ENCODE assay signal across 1 cellular context in the genomic region with DNA sequence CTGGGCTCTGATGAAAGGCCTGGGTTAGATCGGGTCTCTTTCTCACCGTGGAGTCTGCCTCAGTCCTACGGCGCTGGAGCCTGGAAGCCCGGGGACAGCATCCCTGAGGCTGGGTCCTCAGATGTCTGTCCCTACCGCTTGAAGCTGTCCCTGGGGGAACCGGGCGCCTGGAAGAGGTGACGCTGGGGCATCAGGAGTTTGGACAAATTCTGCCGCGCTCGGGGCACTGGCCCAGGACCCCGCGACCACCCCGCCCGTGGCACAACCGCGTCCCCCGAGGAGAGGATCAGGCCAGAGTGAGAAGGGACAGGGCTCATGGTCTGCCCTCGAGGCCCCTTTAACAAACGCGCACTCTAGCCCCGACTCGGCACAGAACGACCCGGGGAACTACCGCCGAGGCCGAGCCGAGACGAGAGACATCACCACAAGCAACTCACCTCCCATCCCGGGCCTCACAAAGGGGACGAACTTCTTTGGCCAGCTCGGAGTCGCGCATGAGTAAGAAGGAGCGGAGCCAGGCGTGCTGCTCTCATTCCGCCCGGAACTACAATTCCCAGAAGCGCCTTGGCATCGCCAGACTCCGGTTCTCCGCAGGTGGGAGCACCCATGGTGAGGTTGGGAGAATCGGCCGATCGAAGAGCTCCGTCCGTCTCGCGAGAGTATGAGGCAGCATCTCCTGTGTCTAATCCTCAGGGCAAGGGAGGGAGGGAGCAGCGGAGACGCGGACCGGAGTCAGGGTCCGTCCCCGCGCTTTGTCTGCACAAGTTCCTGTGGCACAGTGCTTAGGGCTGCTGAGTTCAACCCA.
A peak's percentile ranks its signal among the peaks of the same experiment; 100 is the strongest.
TF ChIP-seq lines count a peak whose summit lies in the region.
"Not testable (repeated sequence)": the region's sequence is repeated elsewhere in the genome, so short reads cannot be mapped to it uniquely, and the experiment has no call there.

A gene (minus strand): TSS at position 548 of the 805 bp plus-strand sequence. CDS start 663 bp downstream, outside the sequence.

TF ChIP-seq in HepG2, 621 proteins besides CTCF, POLR2A, EP300 and RAD21:
- TF ChIP-seq, protein P1, sequence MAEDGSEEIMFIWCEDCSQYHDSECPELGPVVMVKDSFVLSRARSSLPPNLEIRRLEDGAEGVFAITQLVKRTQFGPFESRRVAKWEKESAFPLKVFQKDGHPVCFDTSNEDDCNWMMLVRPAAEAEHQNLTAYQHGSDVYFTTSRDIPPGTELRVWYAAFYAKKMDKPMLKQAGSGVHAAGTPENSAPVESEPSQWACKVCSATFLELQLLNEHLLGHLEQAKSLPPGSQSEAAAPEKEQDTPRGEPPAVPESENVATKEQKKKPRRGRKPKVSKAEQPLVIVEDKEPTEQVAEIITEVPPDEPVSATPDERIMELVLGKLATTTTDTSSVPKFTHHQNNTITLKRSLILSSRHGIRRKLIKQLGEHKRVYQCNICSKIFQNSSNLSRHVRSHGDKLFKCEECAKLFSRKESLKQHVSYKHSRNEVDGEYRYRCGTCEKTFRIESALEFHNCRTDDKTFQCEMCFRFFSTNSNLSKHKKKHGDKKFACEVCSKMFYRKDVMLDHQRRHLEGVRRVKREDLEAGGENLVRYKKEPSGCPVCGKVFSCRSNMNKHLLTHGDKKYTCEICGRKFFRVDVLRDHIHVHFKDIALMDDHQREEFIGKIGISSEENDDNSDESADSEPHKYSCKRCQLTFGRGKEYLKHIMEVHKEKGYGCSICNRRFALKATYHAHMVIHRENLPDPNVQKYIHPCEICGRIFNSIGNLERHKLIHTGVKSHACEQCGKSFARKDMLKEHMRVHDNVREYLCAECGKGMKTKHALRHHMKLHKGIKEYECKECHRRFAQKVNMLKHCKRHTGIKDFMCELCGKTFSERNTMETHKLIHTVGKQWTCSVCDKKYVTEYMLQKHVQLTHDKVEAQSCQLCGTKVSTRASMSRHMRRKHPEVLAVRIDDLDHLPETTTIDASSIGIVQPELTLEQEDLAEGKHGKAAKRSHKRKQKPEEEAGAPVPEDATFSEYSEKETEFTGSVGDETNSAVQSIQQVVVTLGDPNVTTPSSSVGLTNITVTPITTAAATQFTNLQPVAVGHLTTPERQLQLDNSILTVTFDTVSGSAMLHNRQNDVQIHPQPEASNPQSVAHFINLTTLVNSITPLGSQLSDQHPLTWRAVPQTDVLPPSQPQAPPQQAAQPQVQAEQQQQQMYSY (CRISPR knock-in tag; IDR thresholded peaks at IDR 0.05), result peak; percentile 78
- TF ChIP-seq ZNF143 (CRISPR knock-in tag; IDR thresholded peaks at IDR 0.05), result peak; percentile 88
- not testable (repeated sequence) for TF ChIP-seq CREB1 (IDR thresholded peaks at IDR 0.05); GABPA (IDR thresholded peaks at IDR 0.05; ENCODE audit: low read depth, low read length)
- TF ChIP-seq CREB1 (CRISPR knock-in tag; IDR thresholded peaks at IDR 0.05), result peak; percentile 26; the same call in 1 of the 2 replicates
- TF ChIP-seq PHF8 (CRISPR knock-in tag; IDR thresholded peaks at IDR 0.05), result peak; percentile 54; the same call in 1 of the 2 replicates
- peak; percentile 19 for TF ChIP-seq HNRNPLL (IDR thresholded peaks at IDR 0.05; ENCODE audit: low read depth, low read length, poor library complexity, severe bottlenecking)
- TF ChIP-seq ELF3 (CRISPR knock-in tag; IDR thresholded peaks at IDR 0.05), result 0 out of 2 replicates have a peak, but pooled peaks have one; percentile 21
- TF ChIP-seq HCFC1 (IDR thresholded peaks at IDR 0.05; ENCODE audit: low read depth, low read length), result peak; percentile 71
- 0 out of 2 replicates have a peak, but pooled peaks have one; percentile 18 for TF ChIP-seq SUZ12 (IDR thresholded peaks at IDR 0.05; ENCODE audit: low read depth, low read length)
- TF ChIP-seq ZFY (CRISPR knock-in tag; IDR thresholded peaks at IDR 0.05), result peak; percentile 59
- TF ChIP-seq GATAD1 (CRISPR knock-in tag; IDR thresholded peaks at IDR 0.05), result peak; percentile 41; the same call in 1 of the 2 replicates
- TF ChIP-seq ZNF441 (CRISPR knock-in tag; IDR thresholded peaks at IDR 0.05; ENCODE audit: borderline replicate concordance), result peak; percentile 21; the same call in 1 of the 2 replicates
- peak; percentile 89 for TF ChIP-seq ZNF263 (CRISPR knock-in tag; IDR thresholded peaks at IDR 0.05)
- TF ChIP-seq CHD2 (IDR thresholded peaks at IDR 0.05; ENCODE audit: low read depth, low read length), result peak; percentile 90
- TF ChIP-seq ZFX (CRISPR knock-in tag; IDR thresholded peaks at IDR 0.05; ENCODE audit: low read depth), result peak; percentile 64
- TF ChIP-seq, protein P2, sequence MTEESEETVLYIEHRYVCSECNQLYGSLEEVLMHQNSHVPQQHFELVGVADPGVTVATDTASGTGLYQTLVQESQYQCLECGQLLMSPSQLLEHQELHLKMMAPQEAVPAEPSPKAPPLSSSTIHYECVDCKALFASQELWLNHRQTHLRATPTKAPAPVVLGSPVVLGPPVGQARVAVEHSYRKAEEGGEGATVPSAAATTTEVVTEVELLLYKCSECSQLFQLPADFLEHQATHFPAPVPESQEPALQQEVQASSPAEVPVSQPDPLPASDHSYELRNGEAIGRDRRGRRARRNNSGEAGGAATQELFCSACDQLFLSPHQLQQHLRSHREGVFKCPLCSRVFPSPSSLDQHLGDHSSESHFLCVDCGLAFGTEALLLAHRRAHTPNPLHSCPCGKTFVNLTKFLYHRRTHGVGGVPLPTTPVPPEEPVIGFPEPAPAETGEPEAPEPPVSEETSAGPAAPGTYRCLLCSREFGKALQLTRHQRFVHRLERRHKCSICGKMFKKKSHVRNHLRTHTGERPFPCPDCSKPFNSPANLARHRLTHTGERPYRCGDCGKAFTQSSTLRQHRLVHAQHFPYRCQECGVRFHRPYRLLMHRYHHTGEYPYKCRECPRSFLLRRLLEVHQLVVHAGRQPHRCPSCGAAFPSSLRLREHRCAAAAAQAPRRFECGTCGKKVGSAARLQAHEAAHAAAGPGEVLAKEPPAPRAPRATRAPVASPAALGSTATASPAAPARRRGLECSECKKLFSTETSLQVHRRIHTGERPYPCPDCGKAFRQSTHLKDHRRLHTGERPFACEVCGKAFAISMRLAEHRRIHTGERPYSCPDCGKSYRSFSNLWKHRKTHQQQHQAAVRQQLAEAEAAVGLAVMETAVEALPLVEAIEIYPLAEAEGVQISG (CRISPR knock-in tag; IDR thresholded peaks at IDR 0.05), result 0 out of 2 replicates have a peak, but pooled peaks have one; percentile 21
- peak; percentile 66; the same call in 1 of the 2 replicates for TF ChIP-seq GABPA (CRISPR knock-in tag; IDR thresholded peaks at IDR 0.05; ENCODE audit: low read depth)
- TF ChIP-seq GABPB1 (CRISPR knock-in tag; IDR thresholded peaks at IDR 0.05), result peak; percentile 69
- TF ChIP-seq ZNF777 (CRISPR knock-in tag; IDR thresholded peaks at IDR 0.05), result peak; percentile 49; the same call in 1 of the 2 replicates
- TF ChIP-seq, protein P3, sequence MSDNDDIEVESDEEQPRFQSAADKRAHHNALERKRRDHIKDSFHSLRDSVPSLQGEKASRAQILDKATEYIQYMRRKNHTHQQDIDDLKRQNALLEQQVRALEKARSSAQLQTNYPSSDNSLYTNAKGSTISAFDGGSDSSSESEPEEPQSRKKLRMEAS (IDR thresholded peaks at IDR 0.05), result peak; percentile 19; the same call in 1 of the 2 replicates
- TF ChIP-seq, protein P4, sequence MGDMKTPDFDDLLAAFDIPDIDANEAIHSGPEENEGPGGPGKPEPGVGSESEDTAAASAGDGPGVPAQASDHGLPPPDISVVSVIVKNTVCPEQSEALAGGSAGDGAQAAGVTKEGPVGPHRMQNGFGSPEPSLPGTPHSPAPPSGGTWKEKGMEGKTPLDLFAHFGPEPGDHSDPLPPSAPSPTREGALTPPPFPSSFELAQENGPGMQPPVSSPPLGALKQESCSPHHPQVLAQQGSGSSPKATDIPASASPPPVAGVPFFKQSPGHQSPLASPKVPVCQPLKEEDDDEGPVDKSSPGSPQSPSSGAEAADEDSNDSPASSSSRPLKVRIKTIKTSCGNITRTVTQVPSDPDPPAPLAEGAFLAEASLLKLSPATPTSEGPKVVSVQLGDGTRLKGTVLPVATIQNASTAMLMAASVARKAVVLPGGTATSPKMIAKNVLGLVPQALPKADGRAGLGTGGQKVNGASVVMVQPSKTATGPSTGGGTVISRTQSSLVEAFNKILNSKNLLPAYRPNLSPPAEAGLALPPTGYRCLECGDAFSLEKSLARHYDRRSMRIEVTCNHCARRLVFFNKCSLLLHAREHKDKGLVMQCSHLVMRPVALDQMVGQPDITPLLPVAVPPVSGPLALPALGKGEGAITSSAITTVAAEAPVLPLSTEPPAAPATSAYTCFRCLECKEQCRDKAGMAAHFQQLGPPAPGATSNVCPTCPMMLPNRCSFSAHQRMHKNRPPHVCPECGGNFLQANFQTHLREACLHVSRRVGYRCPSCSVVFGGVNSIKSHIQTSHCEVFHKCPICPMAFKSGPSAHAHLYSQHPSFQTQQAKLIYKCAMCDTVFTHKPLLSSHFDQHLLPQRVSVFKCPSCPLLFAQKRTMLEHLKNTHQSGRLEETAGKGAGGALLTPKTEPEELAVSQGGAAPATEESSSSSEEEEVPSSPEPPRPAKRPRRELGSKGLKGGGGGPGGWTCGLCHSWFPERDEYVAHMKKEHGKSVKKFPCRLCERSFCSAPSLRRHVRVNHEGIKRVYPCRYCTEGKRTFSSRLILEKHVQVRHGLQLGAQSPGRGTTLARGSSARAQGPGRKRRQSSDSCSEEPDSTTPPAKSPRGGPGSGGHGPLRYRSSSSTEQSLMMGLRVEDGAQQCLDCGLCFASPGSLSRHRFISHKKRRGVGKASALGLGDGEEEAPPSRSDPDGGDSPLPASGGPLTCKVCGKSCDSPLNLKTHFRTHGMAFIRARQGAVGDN (CRISPR knock-in tag; IDR thresholded peaks at IDR 0.05), result peak; percentile 49
- TF ChIP-seq THAP11 (CRISPR knock-in tag; IDR thresholded peaks at IDR 0.05), result peak; percentile 97
- 0 out of 2 replicates have a peak, but pooled peaks have one; percentile 29 for TF ChIP-seq SALL1 (CRISPR knock-in tag; IDR thresholded peaks at IDR 0.05)
- TF ChIP-seq SAP130 (CRISPR knock-in tag; IDR thresholded peaks at IDR 0.05; ENCODE audit: low read depth), result peak; percentile 33
